In the genomic region with DNA sequence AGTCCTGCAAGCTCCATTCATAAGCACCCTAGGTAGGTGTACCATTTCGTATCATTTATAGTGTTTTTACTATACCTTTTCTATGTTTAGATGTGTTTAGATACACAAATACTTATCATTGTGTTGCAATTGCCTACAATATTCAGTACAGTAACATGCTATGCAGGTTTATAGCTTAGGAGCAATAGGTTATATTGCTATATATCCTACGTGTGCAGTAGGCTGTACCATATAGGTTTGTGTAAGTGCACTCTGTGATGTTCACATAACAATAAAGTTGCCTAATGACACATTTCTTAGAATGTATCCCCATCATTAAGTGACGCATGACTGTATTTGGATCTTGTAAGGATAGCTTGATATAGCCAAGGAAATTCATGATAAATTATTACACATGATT, we compare ENCODE assay signal across 29 cellular contexts.
"Had no signal": no experiment of that assay in that cellular context is flagged by ENCODE, and none has a peak within 500 bp of the region (broad histone marks: within the 10 kb centered on the region; RNA-seq: fewer than 3 reads in every experiment).

No MANE protein-coding gene starts in this region.

- ATAC-seq: natural killer cell; psoas muscle; right cardiac atrium; right lobe of liver; stimulated activated memory B cell treated with anti-CD40 and anti-IgM and Interleukin-4, amounts not matched to agents 10 μg/mL and 1 μg/mL and 100 μg/mL, for 72 hours; stimulated activated naive CD8-positive, alpha-beta T cell treated with anti-CD3 and anti-CD28 coated beads, Interleukin-15, amount 100 ng/mL, for 72 hours; stimulated activated naive CD8-positive, alpha-beta T cell treated with anti-CD3 and anti-CD28 coated beads, Interleukin-15, Interleukin-2, amounts not matched to agents 100 U/mL and 50 U/mL, for 24 hours; upper lobe of right lung had no signal

- DNase-seq: natural killer cell; occipital lobe; ovary; posterior cingulate gyrus; psoas muscle; right cardiac atrium; right lobe of liver; sigmoid colon; small intestine; stimulated activated CD4-positive, alpha-beta T cell treated with anti-CD3 and anti-CD28 coated beads, Interleukin-1b, Interleukin-23, amount 100 ng/mL, for 48 hours; stimulated activated CD4-positive, alpha-beta T cell treated with anti-CD3 and anti-CD28 coated beads, Interleukin-4, amount 100 ng/mL, for 1 hour; stimulated activated CD4-positive, alpha-beta T cell treated with anti-CD3 and anti-CD28 coated beads, Interleukin-4, amount 100 ng/mL, for 4 hours; stimulated activated CD8-positive, alpha-beta memory T cell treated with anti-CD3 and anti-CD28 coated beads, Interleukin-4, amount 100 ng/mL, for 48 hours; stimulated activated naive CD4-positive, alpha-beta T cell; stimulated activated naive CD8-positive, alpha-beta T cell treated with anti-CD3 and anti-CD28 coated beads, Interleukin-15, amount 100 ng/mL, for 72 hours; stimulated activated naive CD8-positive, alpha-beta T cell treated with anti-CD3 and anti-CD28 coated beads, Interleukin-15, Interleukin-2, amounts not matched to agents 100 U/mL and 50 U/mL, for 24 hours; substantia nigra; testis; tibial artery; transverse colon; upper lobe of right lung; uterus had no signal

- H3K27me3 ChIP-seq: neural progenitor cell, ovary, right lobe of liver, sigmoid colon, suprapubic skin, testis, tibial artery, transverse colon, upper lobe of right lung, uterus had no signal

- H3K4me3 ChIP-seq: neural progenitor cell, ovary, psoas muscle, right lobe of liver, sigmoid colon, suprapubic skin, testis, tibial artery, transverse colon, upper lobe of right lung, uterus had no signal

- FAIRE-seq: small intestine had no signal

- H3K27ac ChIP-seq: neural progenitor cell, ovary, parathyroid adenoma, psoas muscle, right lobe of liver, sigmoid colon, suprapubic skin, testis, tibial artery, transverse colon, upper lobe of right lung, uterus had no signal

- H3K4me3 Mint-ChIP-seq: natural killer cell; nephron; neural progenitor cell; stimulated activated memory B cell treated with anti-CD40 and anti-IgM and Interleukin-4, amounts not matched to agents 10 μg/mL and 1 μg/mL and 100 μg/mL, for 72 hours; stimulated activated naive CD8-positive, alpha-beta T cell treated with anti-CD3 and anti-CD28 coated beads, Interleukin-15, amount 100 ng/mL, for 72 hours; type B pancreatic cell had no signal

- H3K27ac Mint-ChIP-seq: natural killer cell; nephron; neural progenitor cell; progenitor cell of endocrine pancreas; stimulated activated memory B cell treated with anti-CD40 and anti-IgM and Interleukin-4, amounts not matched to agents 10 μg/mL and 1 μg/mL and 100 μg/mL, for 72 hours; type B pancreatic cell had no signal

- H3K36me3 ChIP-seq: neural progenitor cell, ovary, right lobe of liver, sigmoid colon, suprapubic skin, tibial artery, transverse colon, upper lobe of right lung, uterus had no signal

- H3K9me3 Mint-ChIP-seq: nephron, neural progenitor cell, type B pancreatic cell had no signal

- H3K9me3 ChIP-seq: ovary, psoas muscle, right lobe of liver, sigmoid colon, suprapubic skin, testis, tibial artery, transverse colon, upper lobe of right lung, uterus had no signal

- H3K27me3 Mint-ChIP-seq: stimulated activated memory B cell treated with anti-CD40 and anti-IgM and Interleukin-4, amounts not matched to agents 10 μg/mL and 1 μg/mL and 100 μg/mL, for 72 hours; stimulated activated naive CD8-positive, alpha-beta T cell treated with anti-CD3 and anti-CD28 coated beads, Interleukin-15, amount 100 ng/mL, for 72 hours had no signal

- H3K4me1 ChIP-seq: neural progenitor cell, parathyroid adenoma, psoas muscle, right lobe of liver, sigmoid colon, suprapubic skin, testis, tibial artery, upper lobe of right lung, uterus had no signal

- H3K36me3 Mint-ChIP-seq: natural killer cell; neural progenitor cell; stimulated activated memory B cell treated with anti-CD40 and anti-IgM and Interleukin-4, amounts not matched to agents 10 μg/mL and 1 μg/mL and 100 μg/mL, for 72 hours; type B pancreatic cell had no signal

- H3K4me1 Mint-ChIP-seq: natural killer cell; nephron; neural progenitor cell; stimulated activated memory B cell treated with anti-CD40 and anti-IgM and Interleukin-4, amounts not matched to agents 10 μg/mL and 1 μg/mL and 100 μg/mL, for 72 hours; stimulated activated naive CD8-positive, alpha-beta T cell treated with anti-CD3 and anti-CD28 coated beads, Interleukin-15, amount 100 ng/mL, for 72 hours had no signal
